Comparison of ENCODE assay signal across 9 cellular contexts in the genomic region with DNA sequence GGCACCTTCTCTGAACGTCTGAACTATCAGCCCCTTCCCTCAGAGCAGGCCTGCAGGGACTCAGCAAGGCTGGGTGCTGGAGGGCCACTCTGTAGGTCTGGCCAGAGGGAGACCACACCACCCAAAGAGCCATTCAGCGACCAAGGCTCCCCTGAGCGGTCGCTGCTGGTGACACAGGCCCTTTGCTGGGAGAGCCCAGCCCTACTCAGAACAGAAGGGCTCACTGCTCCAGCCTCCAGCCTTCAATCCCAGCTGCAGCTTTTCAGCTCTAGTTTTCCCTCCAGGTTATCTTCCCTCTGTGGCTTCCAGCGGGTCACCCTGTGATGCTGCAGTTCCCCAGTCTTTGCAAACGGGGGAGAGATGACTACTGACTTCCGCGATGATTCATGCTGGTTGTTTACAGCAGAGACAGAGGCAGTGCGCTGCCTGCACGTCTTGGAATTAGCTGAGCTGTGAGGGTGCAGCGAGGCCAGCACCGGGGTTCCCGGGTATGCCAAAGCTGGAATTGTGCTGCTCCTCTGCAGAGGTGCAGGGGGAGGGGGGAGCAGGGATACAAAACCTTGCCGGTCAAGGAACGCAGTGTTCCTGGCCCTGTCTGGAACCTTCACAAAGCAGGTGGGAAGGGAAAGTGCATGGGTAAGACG.
A peak's percentile ranks its signal among the peaks of the same experiment; 100 is the strongest.
DNase-seq lines count a peak whose midpoint lies in the region; ATAC-seq and TF ChIP-seq lines count a peak whose summit lies in the region.
"Had no signal": no experiment of that assay in that cellular context is flagged by ENCODE, and none has a peak within 500 bp of the region (broad histone marks: within the 10 kb centered on the region; RNA-seq: fewer than 3 reads in every experiment).

No MANE protein-coding gene starts in this region.

- ATAC-seq in T-helper 17 cell (peak; percentile 49), lung (ENCODE audit: insufficient read depth, low FRiP score) (peak; percentile 61)

- WGBS in lung, 2 donors: 43 to 48% methylated on average over 16 of the region's 16 CpGs

- intact Hi-C loops in dendritic cell treated with granulocyte-macrophage colony-stimulating factor and Interleukin-4, amounts not matched to agents 40 ng/mL and 50 ng/mL, for 4 days (cut with micrococcal nuclease): loop anchor here (2.0 to 5.0 kb wide), 2 partner anchors 38 to 45 kb away; no protein-coding TSS in a partner anchor

- H3K9me3 ChIP-seq in T-helper 17 cell (ENCODE audit: control insufficient read depth, low read length, poor library complexity, severe bottlenecking): no peaks in the 10 kb centered on the region
- no peaks in the 10 kb centered on the region for H3K9me3 ChIP-seq in lung (ENCODE audit: control insufficient read depth in 2 of 2, insufficient read depth in 1 of 2, low read length in 1 of 2)

- no peaks in the 10 kb centered on the region for H3K27me3 ChIP-seq in lung (ENCODE audit: control insufficient read depth, insufficient read depth)

- H3K4me3 Mint-ChIP-seq in T-helper 17 cell: no peak overlapping the region
- H3K4me3 Mint-ChIP-seq in dendritic cell treated with granulocyte-macrophage colony-stimulating factor and Interleukin-4, amounts not matched to agents 40 ng/mL and 50 ng/mL, for 4 days: peak overlapping the region; percentile 74
- H3K4me3 Mint-ChIP-seq: stimulated activated naive CD8-positive, alpha-beta T cell treated with anti-CD3 and anti-CD28 coated beads, Interleukin-15, Interleukin-2, amounts not matched to agents 100 ng/mL and 50 ng/mL, for 24 hours had no signal

- peak overlapping the region; percentile 84 to 89 for H3K27ac ChIP-seq in lung (ENCODE audit: low read depth in 1 of 2, low read length in 1 of 2)

- no peak overlapping the region for H3K4me3 ChIP-seq in lung

- peaks cover 0 to 14% of the 10 kb centered on the region in 2 donors for H3K4me1 ChIP-seq in lung (ENCODE audit: control insufficient read depth in 2 of 2, insufficient read depth in 2 of 2, low read length in 2 of 2)

- no peak for TF ChIP-seq CTCF in lung (IDR thresholded peaks at IDR 0.05; ENCODE audit: control extremely low read depth, extremely low read depth)

- H3K27me3 Mint-ChIP-seq in T-helper 17 cell: peaks cover 24% of the 10 kb centered on the region
- H3K27me3 Mint-ChIP-seq in dendritic cell treated with granulocyte-macrophage colony-stimulating factor and Interleukin-4, amounts not matched to agents 40 ng/mL and 50 ng/mL, for 4 days: no peaks in the 10 kb centered on the region
- H3K27me3 Mint-ChIP-seq: stimulated activated naive CD8-positive, alpha-beta T cell treated with anti-CD3 and anti-CD28 coated beads, Interleukin-15, Interleukin-2, amounts not matched to agents 100 ng/mL and 50 ng/mL, for 24 hours had no signal

- peak overlapping the region; percentile 3 for H3K27ac Mint-ChIP-seq in T-helper 17 cell
- H3K27ac Mint-ChIP-seq in dendritic cell treated with granulocyte-macrophage colony-stimulating factor and Interleukin-4, amounts not matched to agents 40 ng/mL and 50 ng/mL, for 4 days: peak overlapping the region; percentile 91
- H3K27ac Mint-ChIP-seq: stimulated activated naive CD8-positive, alpha-beta T cell treated with anti-CD3 and anti-CD28 coated beads, Interleukin-15, Interleukin-2, amounts not matched to agents 100 ng/mL and 50 ng/mL, for 24 hours had no signal

- no peaks in the 10 kb centered on the region for H3K36me3 ChIP-seq in lung (ENCODE audit: control insufficient read depth in 2 of 2, insufficient read depth in 2 of 2, low read length in 2 of 2)

- H3K9me3 Mint-ChIP-seq in dendritic cell treated with granulocyte-macrophage colony-stimulating factor and Interleukin-4, amounts not matched to agents 40 ng/mL and 50 ng/mL, for 4 days: no peaks in the 10 kb centered on the region
- H3K9me3 Mint-ChIP-seq: stimulated activated naive CD8-positive, alpha-beta T cell treated with anti-CD3 and anti-CD28 coated beads, Interleukin-15, Interleukin-2, amounts not matched to agents 100 ng/mL and 50 ng/mL, for 24 hours had no signal

- H3K36me3 Mint-ChIP-seq in T-helper 17 cell (ENCODE audit: low read depth): no peaks in the 10 kb centered on the region
- peaks cover 64% of the 10 kb centered on the region for H3K36me3 Mint-ChIP-seq in dendritic cell treated with granulocyte-macrophage colony-stimulating factor and Interleukin-4, amounts not matched to agents 40 ng/mL and 50 ng/mL, for 4 days (ENCODE audit: low read depth)

- peak; percentile 7 for DNase-seq in NCI-H146 (lab: John Stamatoyannopoulos, UW)
- DNase-seq in NCI-H146 treated with DMSO at 0.1 percent for 48 hours (lab: John Stamatoyannopoulos, UW; ENCODE audit: unreplicated experiment): no peak
- no peak for DNase-seq in T-helper 17 cell
- DNase-seq in lung (ENCODE audit: low spot score): peak; percentile 66
- peak in 2 of 3 donors; percentile 7 to 8 for DNase-seq in stimulated activated CD4-positive, alpha-beta T cell treated with anti-CD3 and anti-CD28 coated beads, TNF-alpha, amount 100 ng/mL, for 1 hour (ENCODE audit: low read depth in 3 of 3, low spot score in 1 of 3)
- no peak for DNase-seq in GM19238 (ENCODE audit: insufficient read length, low spot score)
- no peak for DNase-seq in COR-L47 (lab: John Stamatoyannopoulos, UW)

- peaks cover 7% of the 10 kb centered on the region for H3K4me1 Mint-ChIP-seq in T-helper 17 cell
- H3K4me1 Mint-ChIP-seq in dendritic cell treated with granulocyte-macrophage colony-stimulating factor and Interleukin-4, amounts not matched to agents 40 ng/mL and 50 ng/mL, for 4 days (ENCODE audit: low read depth): peaks cover 66% of the 10 kb centered on the region

Comparison
In these comparisons a context has a peak if more than half of its experiments do, and no peak if none do; other contexts are left out.
1. DNase-seq: peak in NCI-H146 (single experiment), lung (single experiment) and stimulated activated CD4-positive, alpha-beta T cell treated with anti-CD3 and anti-CD28 coated beads, TNF-alpha, amount 100 ng/mL, for 1 hour (2 of 3); none in NCI-H146 treated with DMSO at 0.1 percent for 48 hours (single experiment), T-helper 17 cell (0 of 3), GM19238 (single experiment) and COR-L47 (single experiment).